Comparison of ENCODE assay signal across 1 cellular context in genomic region chr2:209805351-209805750, GRCh38.
TF ChIP-seq lines count a peak whose summit lies in the region.

No MANE protein-coding gene starts in this region.

TF ChIP-seq in GM23338, 12 proteins besides CTCF, POLR2A, EP300 and RAD21 (continued from another document):
- TF ChIP-seq REST (IDR thresholded peaks at IDR 0.05; ENCODE audit: unreplicated experiment), result no peak
- TF ChIP-seq ZNF114 (CRISPR knock-in tag; IDR thresholded peaks at IDR 0.05), result no peak
- no peak for TF ChIP-seq STAT1 (IDR thresholded peaks at IDR 0.05; ENCODE audit: unreplicated experiment)
